In the genomic region with DNA sequence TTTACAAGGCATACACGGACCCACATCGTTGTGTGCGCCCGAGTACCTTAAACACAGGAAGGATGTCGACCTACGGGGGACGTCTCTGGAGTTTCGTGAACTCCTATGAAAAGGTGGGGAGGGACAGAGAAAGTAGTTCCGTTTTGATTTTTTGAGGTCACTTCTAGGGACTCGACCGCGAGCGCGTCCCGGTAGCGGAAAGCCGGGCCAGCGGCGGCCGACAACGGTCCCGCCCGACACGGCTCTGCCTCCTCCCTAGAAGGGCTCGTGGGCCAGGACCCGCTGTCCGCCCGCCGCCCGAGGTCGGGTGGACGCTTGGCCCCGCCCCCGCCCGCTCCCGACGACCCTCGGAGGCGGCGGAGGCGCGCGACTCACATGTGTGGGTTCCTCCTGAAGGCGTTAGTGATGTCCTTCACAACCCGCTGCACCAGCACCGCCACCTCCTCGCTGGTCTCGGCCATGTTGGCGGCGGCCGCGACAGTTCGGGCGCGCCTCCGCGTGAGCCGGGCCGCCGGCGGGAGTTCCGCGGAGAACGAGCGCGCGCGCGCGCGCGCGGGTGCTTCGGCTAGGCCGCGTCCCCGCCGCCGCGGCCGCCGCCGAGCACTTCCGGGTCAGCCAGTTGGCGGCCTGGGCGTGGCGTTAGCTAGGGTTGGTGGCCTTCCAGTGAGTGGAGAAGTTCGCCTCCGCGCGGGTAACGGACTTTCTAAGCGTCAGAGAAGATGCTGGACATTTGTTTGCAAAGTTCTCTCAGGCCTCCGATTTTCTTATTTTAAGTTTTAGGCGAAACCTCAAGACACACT, we compare ENCODE assay signal across 8 cellular contexts. TPM values are rescaled to one million over a fixed set of nuclear protein-coding genes. Genes with fewer than 3 reads are reported as not detected.
DNase-seq lines count a peak whose midpoint lies in the region; ATAC-seq and TF ChIP-seq lines count a peak whose summit lies in the region.

A gene with protein sequence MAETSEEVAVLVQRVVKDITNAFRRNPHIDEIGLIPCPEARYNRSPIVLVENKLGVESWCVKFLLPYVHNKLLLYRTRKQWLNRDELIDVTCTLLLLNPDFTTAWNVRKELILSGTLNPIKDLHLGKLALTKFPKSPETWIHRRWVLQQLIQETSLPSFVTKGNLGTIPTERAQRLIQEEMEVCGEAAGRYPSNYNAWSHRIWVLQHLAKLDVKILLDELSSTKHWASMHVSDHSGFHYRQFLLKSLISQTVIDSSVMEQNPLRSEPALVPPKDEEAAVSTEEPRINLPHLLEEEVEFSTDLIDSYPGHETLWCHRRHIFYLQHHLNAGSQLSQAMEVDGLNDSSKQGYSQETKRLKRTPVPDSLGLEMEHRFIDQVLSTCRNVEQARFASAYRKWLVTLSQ (minus strand): TSS at position 534 of the 800 bp plus-strand sequence. CDS start 73 bp downstream, at position 461.

- in situ Hi-C loops in KBM-7 (cut with MboI; ENCODE audit: low pct_unique_long_range_greater_than_20kb, low sequenced_read_pairs): no loop called here

- H3K4me1 Mint-ChIP-seq in activated T-cell treated with anti-CD3 and anti-CD28 coated beads, Interleukin-2, amount 50 U/mL, for 4 hours (ENCODE audit: low read depth): peaks cover 32% of the 10 kb centered on the region

- no peaks in the 10 kb centered on the region for H4K20me1 ChIP-seq in PC-9 (ENCODE audit: insufficient read depth)

- peak; percentile 90 for ATAC-seq in GM21723 (IDR thresholded peaks at IDR 0.05; ENCODE audit: unreplicated experiment)
- ATAC-seq in activated T-cell treated with anti-CD3 and anti-CD28 coated beads, Interleukin-2, amount 50 U/mL, for 4 hours: peak; percentile 90 to 91
- ATAC-seq in esophagus mucosa: peak; percentile 98

- H3K9me3 ChIP-seq in PC-9 (ENCODE audit: insufficient read depth, low read depth) (no peaks in the 10 kb centered on the region), muscle layer of colon (ENCODE audit: low read length) (no peaks in the 10 kb centered on the region)

- peak within 1 kb of the TSS; percentile 63 for H3K9ac ChIP-seq in muscle layer of colon (ENCODE audit: low read length)

- H3K9me3 Mint-ChIP-seq in activated T-cell treated with anti-CD3 and anti-CD28 coated beads, Interleukin-2, amount 50 U/mL, for 4 hours: no peaks in the 10 kb centered on the region

- peaks cover 7% of the 10 kb centered on the region for H3K36me3 Mint-ChIP-seq in activated T-cell treated with anti-CD3 and anti-CD28 coated beads, Interleukin-2, amount 50 U/mL, for 4 hours (ENCODE audit: insufficient read depth)

- H3K79me2 ChIP-seq in PC-9 (ENCODE audit: low read depth): peaks cover 31% of the 10 kb centered on the region

- H3K9me2 ChIP-seq in PC-9 (ENCODE audit: insufficient read depth): no peaks in the 10 kb centered on the region

- intact Hi-C loops in PC-9 (cut with micrococcal nuclease; ENCODE audit: unreplicated experiment): loop anchor here (2.0 to 5.0 kb wide), 4 partner anchors 85 to 498 kb away; a partner anchor contains a TSS

- no TSS peak for BruUV-seq in PC-9 (replicated peaks; lab: Mats Ljungman, UMichigan)

- TF ChIP-seq CTCF in PC-9 (conservative IDR thresholded peaks at IDR 0.05): no peak

- peak; percentile 95 for DNase-seq in DMS53 (lab: John Stamatoyannopoulos, UW)
- DNase-seq in KBM-7: peak; percentile 92
- DNase-seq in PC-9: peak; percentile 61 to 92
- DNase-seq in activated T-cell treated with anti-CD3 and anti-CD28 coated beads, Interleukin-2, amount 50 U/mL, for 4 hours: peak; percentile 88
- peak; percentile 74 to 79 for DNase-seq in stimulated activated CD8-positive, alpha-beta memory T cell treated with anti-CD3 and anti-CD28 coated beads, Interleukin-7, amount 100 ng/mL, for 1 hour (ENCODE audit: low read depth in 2 of 2)

- H3K4me3 ChIP-seq in PC-9 (peak within 1 kb of the TSS; percentile 67), muscle layer of colon (ENCODE audit: low read depth in 1 of 2, low read length in 2 of 2) (peak within 1 kb of the TSS; percentile 71 to 96)

- peaks cover 6% of the 10 kb centered on the region; the same call in 1 of the 2 replicates for H3K36me3 ChIP-seq in PC-9 (ENCODE audit: low read depth)
- H3K36me3 ChIP-seq in muscle layer of colon (ENCODE audit: insufficient read depth, low read length): no peaks in the 10 kb centered on the region

- H3K27ac ChIP-seq in PC-9 (peak within 1 kb of the TSS; percentile 71), muscle layer of colon (ENCODE audit: low read depth, low read length) (peak within 1 kb of the TSS; percentile 79)

- peak within 1 kb of the TSS; percentile 94 for H3K4me3 Mint-ChIP-seq in activated T-cell treated with anti-CD3 and anti-CD28 coated beads, Interleukin-2, amount 50 U/mL, for 4 hours

- no peaks in the 10 kb centered on the region for H3K27me3 ChIP-seq in PC-9 (ENCODE audit: insufficient read depth, low read depth)
- H3K27me3 ChIP-seq in muscle layer of colon (ENCODE audit: control insufficient read depth in 1 of 2, insufficient read depth in 2 of 2, low read length in 2 of 2): no peaks in the 10 kb centered on the region

- H3K4me1 ChIP-seq in PC-9 (replicated peaks; ENCODE audit: insufficient read depth) (peaks cover 15% of the 10 kb centered on the region), muscle layer of colon (ENCODE audit: insufficient read depth, low read length) (peaks cover 15% of the 10 kb centered on the region)

- no peaks in the 10 kb centered on the region for H3K27me3 Mint-ChIP-seq in activated T-cell treated with anti-CD3 and anti-CD28 coated beads, Interleukin-2, amount 50 U/mL, for 4 hours (ENCODE audit: low read depth)

- peak within 1 kb of the TSS; percentile 94 for H3K4me2 ChIP-seq in PC-9

- CTCF ChIA-PET in PC-9 (lab: Charles Lee): no interaction called here

- no peaks in the 10 kb centered on the region for H3F3A ChIP-seq in PC-9 (ENCODE audit: insufficient read depth, low read depth)

- H2AFZ ChIP-seq in PC-9: peak within 1 kb of the TSS; percentile 95

- POLR2A ChIA-PET in PC-9 (lab: Charles Lee; ENCODE audit: unreplicated experiment): interaction anchor here (0.5 to 0.8 kb wide), 3 partner anchors 85 to 148 kb away, joined by 3 to 7 read pairs (median 6); no protein-coding TSS in a partner anchor

RNA-seq across cellular contexts. Expression of the gene that starts here (rescaled TPM):
- total RNA-seq in PC-9 (2021) (44.9 and 47.3 TPM in 2 replicates), esophagus mucosa (19.8 TPM)
- 10 to 100 TPM; 27.0 to 29.2 (median 27.1) TPM for total RNA-seq in activated T-cell treated with anti-CD3 and anti-CD28 coated beads, Interleukin-2, amount 50 U/mL, for 4 hours

Comparison
In these comparisons a context has a peak if more than half of its experiments do, and no peak if none do; other contexts are left out.
1. Peak in every context shown above with its lines: DNase-seq, ATAC-seq, H3K4me3 ChIP-seq and H3K27ac ChIP-seq.